11 cellular contexts compared by ENCODE assay signal in genomic region chr4:113574636-113575103, GRCh38.
A peak's percentile ranks its signal among the peaks of the same experiment; 100 is the strongest.
DNase-seq lines count a peak whose midpoint lies in the region; ATAC-seq and TF ChIP-seq lines count a peak whose summit lies in the region.
"Had no signal": no experiment of that assay in that cellular context is flagged by ENCODE, and none has a peak within 500 bp of the region (broad histone marks: within the 10 kb centered on the region; RNA-seq: fewer than 3 reads in every experiment).

No MANE protein-coding gene starts in this region.

- no peak for TF ChIP-seq RAD21 in SK-N-SH (IDR thresholded peaks at IDR 0.05; ENCODE audit: low read length)

- CTCF ChIA-PET in SK-N-SH (lab: Yijun Ruan, JAX) = interaction anchor here (1.1 to 1.2 kb wide), 2 partner anchors 27 to 121 kb away, joined by 3 read pairs; no protein-coding TSS in a partner anchor

- no peak overlapping the region for H2AFZ ChIP-seq in SK-N-SH (ENCODE audit: low read depth)

- H3F3A ChIP-seq in SK-N-SH (replicated peaks; ENCODE audit: insufficient read depth) = peaks cover 30% of the 10 kb centered on the region

- no peaks in the 10 kb centered on the region for H3K9me3 ChIP-seq in SK-N-SH
- H3K9me3 ChIP-seq: Peyer's patch had no signal

- DNase-seq in EL (peak; percentile 79), SK-N-SH (no peak), foreskin keratinocyte (peak; percentile 18 to 65), SHP77 (lab: John Stamatoyannopoulos, UW) (no peak)
- no peak for DNase-seq in natural killer cell treated with Interleukin-12 subunit alpha and Interleukin-12 subunit beta and Interleukin-15 and Interleukin-18, amount 100 ng/mL, for 72 hours (ENCODE audit: low spot score)
- no peak for DNase-seq in activated T-cell treated with anti-CD3 and anti-CD28 coated beads, Interleukin-2, amount 50 U/mL, for 48 hours
- DNase-seq: activated T-cell treated with anti-CD3 and anti-CD28 coated beads, Interleukin-2, amount 50 U/mL, for 24 hours; Calu3; Peyer's patch had no signal

- H3K4me1 ChIP-seq in SK-N-SH (ENCODE audit: control insufficient read depth in 1 of 2, insufficient read depth in 2 of 2, low read depth in 1 of 2, low read length in 1 of 2) = peaks cover 4 to 38% of the 10 kb centered on the region in 2 experiments; a peak in 2 of 4 replicates
- peaks cover 8% of the 10 kb centered on the region for H3K4me1 ChIP-seq in foreskin keratinocyte
- peaks cover 15% of the 10 kb centered on the region for H3K4me1 ChIP-seq in rectal smooth muscle tissue (ENCODE audit: control insufficient read depth, insufficient read depth, low read length)
- H3K4me1 ChIP-seq: Peyer's patch had no signal

- 0 out of 2 replicates have a peak, but pooled peaks cover 5% of the 10 kb centered on the region for H4K20me1 ChIP-seq in SK-N-SH (ENCODE audit: insufficient read depth)

- peaks cover 32 to 38% of the 10 kb centered on the region in 2 donors for H3K4me1 Mint-ChIP-seq in natural killer cell treated with Interleukin-12 subunit alpha and Interleukin-12 subunit beta and Interleukin-15 and Interleukin-18, amount 100 ng/mL, for 72 hours (ENCODE audit: low read depth in 2 of 2)

- H3K9ac ChIP-seq in SK-N-SH (no peak overlapping the region), rectal smooth muscle tissue (ENCODE audit: low read length) (no peak overlapping the region)

- no peak overlapping the region for H3K4me3 Mint-ChIP-seq in natural killer cell treated with Interleukin-12 subunit alpha and Interleukin-12 subunit beta and Interleukin-15 and Interleukin-18, amount 100 ng/mL, for 72 hours
- H3K4me3 Mint-ChIP-seq: activated T-cell treated with anti-CD3 and anti-CD28 coated beads, Interleukin-2, amount 50 U/mL, for 24 hours had no signal

- ATAC-seq in foreskin keratinocyte = peak; percentile 53
- no peak for ATAC-seq in natural killer cell treated with Interleukin-12 subunit alpha and Interleukin-12 subunit beta and Interleukin-15 and Interleukin-18, amount 100 ng/mL, for 72 hours
- ATAC-seq in HG03565 (IDR thresholded peaks at IDR 0.05; ENCODE audit: unreplicated experiment) = no peak

- H3K27ac Mint-ChIP-seq in natural killer cell treated with Interleukin-12 subunit alpha and Interleukin-12 subunit beta and Interleukin-15 and Interleukin-18, amount 100 ng/mL, for 72 hours = no peak overlapping the region
- H3K27ac Mint-ChIP-seq: activated T-cell treated with anti-CD3 and anti-CD28 coated beads, Interleukin-2, amount 50 U/mL, for 24 hours had no signal

- peaks cover 5% of the 10 kb centered on the region for H3K36me3 Mint-ChIP-seq in natural killer cell treated with Interleukin-12 subunit alpha and Interleukin-12 subunit beta and Interleukin-15 and Interleukin-18, amount 100 ng/mL, for 72 hours

- H3K79me2 ChIP-seq in SK-N-SH (ENCODE audit: insufficient read depth) = peaks cover 38% of the 10 kb centered on the region

- no peaks in the 10 kb centered on the region for H3K27me3 ChIP-seq in SK-N-SH (ENCODE audit: insufficient read depth)
- H3K27me3 ChIP-seq in foreskin keratinocyte = no peaks in the 10 kb centered on the region
- no peaks in the 10 kb centered on the region for H3K27me3 ChIP-seq in rectal smooth muscle tissue (ENCODE audit: control insufficient read depth, insufficient read depth, low read length)
- H3K27me3 ChIP-seq: Peyer's patch had no signal

- H3K36me3 ChIP-seq in SK-N-SH (replicated peaks in 1 of 2; ENCODE audit: control insufficient read depth in 1 of 2, insufficient read depth in 2 of 2, low read length in 1 of 2) (peaks cover 0 to 9% of the 10 kb centered on the region in 2 experiments), rectal smooth muscle tissue (ENCODE audit: control insufficient read depth, insufficient read depth, low read length) (no peaks in the 10 kb centered on the region)
- H3K36me3 ChIP-seq: Peyer's patch had no signal

- WGBS in SK-N-SH (ENCODE audit: low lambda C conversion rate) = 20% methylated on average over 1 of the region's 1 CpG

- no peak for TF ChIP-seq CTCF in SK-N-SH (IDR thresholded peaks at IDR 0.05)
- TF ChIP-seq CTCF in foreskin keratinocyte (conservative IDR thresholded peaks at IDR 0.05) = no peak

- 0 out of 2 replicates have a peak overlapping the region, but pooled peaks have one; percentile 26 for H3K4me2 ChIP-seq in SK-N-SH

- H3K27ac ChIP-seq in SK-N-SH (ENCODE audit: low read depth in 2 of 2, low read length in 1 of 2) (peak overlapping the region; percentile 60 to 67), foreskin keratinocyte (no peak overlapping the region), rectal smooth muscle tissue (ENCODE audit: low read depth, low read length) (peak overlapping the region; percentile 11)

- H3K9me2 ChIP-seq in SK-N-SH = 0 out of 2 replicates have a peak, but pooled peaks cover 2% of the 10 kb centered on the region

- H3K4me3 ChIP-seq in SK-N-SH (ENCODE audit: low read depth in 2 of 2, low read length in 1 of 2) = no peak overlapping the region
- no peak overlapping the region for H3K4me3 ChIP-seq in rectal smooth muscle tissue (ENCODE audit: low read length)
- H3K4me3 ChIP-seq: Peyer's patch had no signal

- H3K9me3 Mint-ChIP-seq in natural killer cell treated with Interleukin-12 subunit alpha and Interleukin-12 subunit beta and Interleukin-15 and Interleukin-18, amount 100 ng/mL, for 72 hours = peaks cover 3% of the 10 kb centered on the region

- TF ChIP-seq EP300 in SK-N-SH (IDR thresholded peaks at IDR 0.05; ENCODE audit: borderline replicate concordance in 1 of 2, low read depth in 1 of 2, low read length in 1 of 2) = 0 out of 4 replicates have a peak, but pooled peaks of 1 of the 2 experiments have one; percentile 34

- POLR2A ChIA-PET in SK-N-SH (lab: Yijun Ruan, JAX) = no interaction called here

- no peaks in the 10 kb centered on the region for H3K27me3 Mint-ChIP-seq in natural killer cell treated with Interleukin-12 subunit alpha and Interleukin-12 subunit beta and Interleukin-15 and Interleukin-18, amount 100 ng/mL, for 72 hours
- H3K27me3 Mint-ChIP-seq: activated T-cell treated with anti-CD3 and anti-CD28 coated beads, Interleukin-2, amount 50 U/mL, for 24 hours had no signal

TF ChIP-seq in SK-N-SH, 30 proteins besides CTCF, POLR2A, EP300 and RAD21 (continues in another document):
- TF ChIP-seq TCF12 (IDR thresholded peaks at IDR 0.05) (peak; percentile 70), NRF1 (IDR thresholded peaks at IDR 0.05; ENCODE audit: low read depth, low read length) (no peak), FOXM1 (IDR thresholded peaks at IDR 0.05; ENCODE audit: low read depth) (no peak), USF2 (IDR thresholded peaks at IDR 0.05; ENCODE audit: borderline replicate concordance, low read depth, low read length) (no peak), TAF1 (IDR thresholded peaks at IDR 0.05; ENCODE audit: borderline replicate concordance, low read depth, low read length) (no peak), SIN3A (IDR thresholded peaks at IDR 0.05; ENCODE audit: borderline replicate concordance, low read depth, low read length) (no peak), REST (IDR thresholded peaks at IDR 0.05; ENCODE audit: low read depth, low read length) (no peak), TEAD4 (IDR thresholded peaks at IDR 0.05; ENCODE audit: borderline replicate concordance, insufficient read depth) (peak; percentile 63; the same call in 1 of the 2 replicates), GABPA (IDR thresholded peaks at IDR 0.05; ENCODE audit: low read depth) (no peak), FOSL2 (IDR thresholded peaks at IDR 0.05; ENCODE audit: borderline replicate concordance, low read depth) (peak; percentile 35; the same call in 1 of the 2 replicates), NFIC (IDR thresholded peaks at IDR 0.05; ENCODE audit: borderline replicate concordance) (peak; percentile 52; the same call in 1 of the 2 replicates), RXRA (IDR thresholded peaks at IDR 0.05; ENCODE audit: borderline replicate concordance, low read depth) (no peak), GATA2 (CRISPR knock-in tag; IDR thresholded peaks at IDR 0.05) (no peak)

Comparison
In these comparisons a context has a peak if more than half of its experiments do, and no peak if none do; other contexts are left out.
1. DNase-seq: peak in EL (single experiment) and foreskin keratinocyte (2 of 2); none in SK-N-SH (single experiment), natural killer cell treated with Interleukin-12 subunit alpha and Interleukin-12 subunit beta and Interleukin-15 and Interleukin-18, amount 100 ng/mL, for 72 hours (single experiment), activated T-cell treated with anti-CD3 and anti-CD28 coated beads, Interleukin-2, amount 50 U/mL, for 48 hours (0 of 2) and SHP77 (0 of 2).